In genomic region chr17:39677581-39678339, GRCh38 we compare ENCODE assay signal across 9 cellular contexts. TPM values are rescaled to one million over a fixed set of nuclear protein-coding genes. Genes with fewer than 3 reads are reported as not detected.
A peak's percentile ranks its signal among the peaks of the same experiment; 100 is the strongest.
DNase-seq lines count a peak whose midpoint lies in the region; ATAC-seq lines count a peak whose summit lies in the region.
"Had no signal": no experiment of that assay in that cellular context is flagged by ENCODE, and none has a peak within 500 bp of the region (broad histone marks: within the 10 kb centered on the region; RNA-seq: fewer than 3 reads in every experiment).

No MANE protein-coding gene starts in this region.

- H3K9me3 Mint-ChIP-seq in stimulated activated naive CD8-positive, alpha-beta T cell treated with anti-CD3 and anti-CD28 coated beads, Interleukin-15, Interleukin-2, amounts not matched to agents 100 ng/mL and 50 ng/mL, for 24 hours: no peaks in the 10 kb centered on the region
- H3K9me3 Mint-ChIP-seq in stimulated activated naive CD8-positive, alpha-beta T cell treated with anti-CD3 and anti-CD28 coated beads, Interleukin-15, amount 100 ng/mL, for 72 hours: no peaks in the 10 kb centered on the region
- H3K9me3 Mint-ChIP-seq in immature natural killer cell: no peaks in the 10 kb centered on the region
- H3K9me3 Mint-ChIP-seq: activated T-helper 1 cell treated with anti-CD3 and anti-CD28 coated beads, Interleukin-12 subunit alpha, Interleukin-12 subunit beta, Interleukin-2, Interleukin-4 antibody, amounts not matched to agents 30 ng/mL and 10 ng/mL and 1 ng/mL, durations not matched to agents 14 hours and 24 hours and 36 hours had no signal

- H3K4me3 ChIP-seq in aorta (ENCODE audit: low read length in 2 of 2): no peak overlapping the region

- H3K4me3 Mint-ChIP-seq in stimulated activated naive CD8-positive, alpha-beta T cell treated with anti-CD3 and anti-CD28 coated beads, Interleukin-15, Interleukin-2, amounts not matched to agents 100 ng/mL and 50 ng/mL, for 24 hours: no peak overlapping the region
- H3K4me3 Mint-ChIP-seq in stimulated activated naive CD8-positive, alpha-beta T cell treated with anti-CD3 and anti-CD28 coated beads, Interleukin-15, amount 100 ng/mL, for 72 hours: no peak overlapping the region
- H3K4me3 Mint-ChIP-seq in immature natural killer cell: peak overlapping the region in 4 of 5 donors; percentile 29 to 70 (median 65)
- H3K4me3 Mint-ChIP-seq: activated T-helper 1 cell treated with anti-CD3 and anti-CD28 coated beads, Interleukin-12 subunit alpha, Interleukin-12 subunit beta, Interleukin-2, Interleukin-4 antibody, amounts not matched to agents 30 ng/mL and 10 ng/mL and 1 ng/mL, durations not matched to agents 14 hours and 24 hours and 36 hours had no signal

- H3K4me1 Mint-ChIP-seq in stimulated activated naive CD8-positive, alpha-beta T cell treated with anti-CD3 and anti-CD28 coated beads, Interleukin-15, Interleukin-2, amounts not matched to agents 100 ng/mL and 50 ng/mL, for 24 hours (ENCODE audit: low read depth): peaks cover 63% of the 10 kb centered on the region
- peaks cover 64% of the 10 kb centered on the region for H3K4me1 Mint-ChIP-seq in stimulated activated naive CD8-positive, alpha-beta T cell treated with anti-CD3 and anti-CD28 coated beads, Interleukin-15, amount 100 ng/mL, for 72 hours
- H3K4me1 Mint-ChIP-seq in immature natural killer cell: peaks cover 63 to 66% of the 10 kb centered on the region in 2 donors

- intact Hi-C loops in aorta (cut with DNase I): loop anchor here in 1 of 2 donors (5.0 kb wide), 1 partner anchor 55 kb away; the partner anchor contains the start of gene MIEN1

- no peaks in the 10 kb centered on the region for H3K9me3 ChIP-seq in aorta (ENCODE audit: control insufficient read depth, low read length)

- H3K27ac ChIP-seq in aorta (ENCODE audit: low read depth in 1 of 2, low read length in 2 of 2): peak overlapping the region; percentile 50 to 85
- H3K27ac ChIP-seq: HL-60 had no signal

- no peak for ATAC-seq in stimulated activated naive CD8-positive, alpha-beta T cell treated with anti-CD3 and anti-CD28 coated beads, Interleukin-15, amount 100 ng/mL, for 72 hours
- peak; percentile 79 for ATAC-seq in aorta (ENCODE audit: low FRiP score)
- ATAC-seq in GM19463 (IDR thresholded peaks at IDR 0.05; ENCODE audit: unreplicated experiment): no peak
- ATAC-seq: Panc1 had no signal

- peaks cover 0 to 3% of the 10 kb centered on the region in 2 donors for H3K4me1 ChIP-seq in aorta (ENCODE audit: control insufficient read depth in 1 of 2, insufficient read depth in 2 of 2, low read length in 2 of 2)

- no peaks in the 10 kb centered on the region for H3K27me3 Mint-ChIP-seq in stimulated activated naive CD8-positive, alpha-beta T cell treated with anti-CD3 and anti-CD28 coated beads, Interleukin-15, Interleukin-2, amounts not matched to agents 100 ng/mL and 50 ng/mL, for 24 hours
- H3K27me3 Mint-ChIP-seq in stimulated activated naive CD8-positive, alpha-beta T cell treated with anti-CD3 and anti-CD28 coated beads, Interleukin-15, amount 100 ng/mL, for 72 hours: no peaks in the 10 kb centered on the region
- H3K27me3 Mint-ChIP-seq in immature natural killer cell (ENCODE audit: low read depth in 3 of 3): peaks cover 2 to 8% (median 3%) of the 10 kb centered on the region in 3 donors

- H3K36me3 ChIP-seq in aorta (ENCODE audit: control insufficient read depth in 1 of 2, insufficient read depth in 2 of 2, low read length in 1 of 2): no peaks in the 10 kb centered on the region

- 3 to 9% methylated on average over 11 of the region's 11 CpGs for WGBS in aorta, 2 donors

- H3K27ac Mint-ChIP-seq in stimulated activated naive CD8-positive, alpha-beta T cell treated with anti-CD3 and anti-CD28 coated beads, Interleukin-15, Interleukin-2, amounts not matched to agents 100 ng/mL and 50 ng/mL, for 24 hours: peak overlapping the region; percentile 54
- peak overlapping the region in 1 of 2 donors; percentile 60 for H3K27ac Mint-ChIP-seq in stimulated activated naive CD8-positive, alpha-beta T cell treated with anti-CD3 and anti-CD28 coated beads, Interleukin-15, amount 100 ng/mL, for 72 hours
- peak overlapping the region; percentile 91 to 98 (median 96) for H3K27ac Mint-ChIP-seq in immature natural killer cell
- H3K27ac Mint-ChIP-seq: activated T-helper 1 cell treated with anti-CD3 and anti-CD28 coated beads, Interleukin-12 subunit alpha, Interleukin-12 subunit beta, Interleukin-2, Interleukin-4 antibody, amounts not matched to agents 30 ng/mL and 10 ng/mL and 1 ng/mL, durations not matched to agents 14 hours and 24 hours and 36 hours had no signal

- H3K36me3 Mint-ChIP-seq in stimulated activated naive CD8-positive, alpha-beta T cell treated with anti-CD3 and anti-CD28 coated beads, Interleukin-15, Interleukin-2, amounts not matched to agents 100 ng/mL and 50 ng/mL, for 24 hours (ENCODE audit: low read depth): peaks cover 8% of the 10 kb centered on the region
- H3K36me3 Mint-ChIP-seq in immature natural killer cell: peaks cover 0 to 9% (median 0%) of the 10 kb centered on the region in 3 donors

- DNase-seq in stimulated activated naive CD8-positive, alpha-beta T cell treated with anti-CD3 and anti-CD28 coated beads, Interleukin-15, amount 100 ng/mL, for 72 hours: no peak
- no peak for DNase-seq in immature natural killer cell
- peak; percentile 89 to 94 for DNase-seq in aorta
- DNase-seq in SIG-M5 (lab: John Stamatoyannopoulos, UW): no peak

- no peaks in the 10 kb centered on the region for H3K27me3 ChIP-seq in aorta (ENCODE audit: control insufficient read depth in 1 of 2, insufficient read depth in 2 of 2, low read length in 1 of 2)

RNA-seq across cellular contexts. Expression of gene PNMT, which starts 9.5 kb away (rescaled TPM):
- polyA plus RNA-seq in immature natural killer cell: 1 to 10 TPM in 2 of 3 donors, not detected in 1; 1.4 to 1.6 TPM
- 1 to 10 TPM in 1 of 2 donors, under 1 TPM in 1; 0.75 to 1.5 TPM for total RNA-seq in aorta
- 10 to 100 TPM in 1 of 2 donors, under 1 TPM in 1; 0.75 to 30.2 TPM for polyA plus RNA-seq in aorta
- total RNA-seq: activated T-helper 1 cell treated with anti-CD3 and anti-CD28 coated beads, Interleukin-12 subunit alpha, Interleukin-12 subunit beta, Interleukin-2, Interleukin-4 antibody, amounts not matched to agents 30 ng/mL and 10 ng/mL and 1 ng/mL, durations not matched to agents 14 hours and 24 hours and 36 hours had no signal

RNA-seq across cellular contexts. Expression of gene PGAP3, which starts 10.1 kb away (rescaled TPM):
- polyA plus RNA-seq in immature natural killer cell (10 to 100 TPM; 24.0 to 47.1 (median 37.8) TPM), aorta (10 to 100 TPM; 13.3 to 25.5 TPM)
- total RNA-seq in aorta: 10 to 100 TPM; 21.9 to 22.0 TPM

RNA-seq across cellular contexts. Expression of gene TCAP, which starts 12.6 kb away (rescaled TPM):
- polyA plus RNA-seq in immature natural killer cell (not detected), aorta (1 to 10 TPM; 4.0 to 9.3 TPM)
- 1 to 10 TPM; 1.9 to 3.1 TPM for total RNA-seq in aorta

RNA-seq across cellular contexts. Expression of gene ERBB2, which starts 22.1 kb away (rescaled TPM):
- polyA plus RNA-seq in immature natural killer cell: 10 to 100 TPM; 14.5 to 49.2 (median 25.2) TPM
- 10 to 100 TPM; 73.0 to 74.0 TPM for total RNA-seq in aorta
- polyA plus RNA-seq in aorta: 10 to 100 TPM; 22.7 to 45.3 TPM

RNA-seq across cellular contexts. Expression of gene STARD3, which starts 40.8 kb away (rescaled TPM):
- polyA plus RNA-seq in immature natural killer cell (10 to 100 TPM; 45.1 to 88.6 (median 78.5) TPM), aorta (10 to 100 TPM; 35.7 to 72.4 TPM)
- total RNA-seq in aorta: 10 to 100 TPM; 34.7 to 58.1 TPM

Comparison
In these comparisons a context has a peak if more than half of its experiments do, and no peak if none do; other contexts are left out.
1. H3K4me3 Mint-ChIP-seq: peak in immature natural killer cell (4 of 5); none in stimulated activated naive CD8-positive, alpha-beta T cell treated with anti-CD3 and anti-CD28 coated beads, Interleukin-15, Interleukin-2, amounts not matched to agents 100 ng/mL and 50 ng/mL, for 24 hours (single experiment) and stimulated activated naive CD8-positive, alpha-beta T cell treated with anti-CD3 and anti-CD28 coated beads, Interleukin-15, amount 100 ng/mL, for 72 hours (0 of 2).
2. DNase-seq: peak in aorta (2 of 2); none in stimulated activated naive CD8-positive, alpha-beta T cell treated with anti-CD3 and anti-CD28 coated beads, Interleukin-15, amount 100 ng/mL, for 72 hours (0 of 2), immature natural killer cell (0 of 3) and SIG-M5 (single experiment).
3. RNA of gene TCAP, which starts 12.6 kb away (polyA plus RNA-seq): 4.0 to 9.3 TPM in aorta; not detected in immature natural killer cell; every median in the first group is over 4 times any median in the second.